Comparison of ENCODE assay signal across 1 cellular context in the genomic region with DNA sequence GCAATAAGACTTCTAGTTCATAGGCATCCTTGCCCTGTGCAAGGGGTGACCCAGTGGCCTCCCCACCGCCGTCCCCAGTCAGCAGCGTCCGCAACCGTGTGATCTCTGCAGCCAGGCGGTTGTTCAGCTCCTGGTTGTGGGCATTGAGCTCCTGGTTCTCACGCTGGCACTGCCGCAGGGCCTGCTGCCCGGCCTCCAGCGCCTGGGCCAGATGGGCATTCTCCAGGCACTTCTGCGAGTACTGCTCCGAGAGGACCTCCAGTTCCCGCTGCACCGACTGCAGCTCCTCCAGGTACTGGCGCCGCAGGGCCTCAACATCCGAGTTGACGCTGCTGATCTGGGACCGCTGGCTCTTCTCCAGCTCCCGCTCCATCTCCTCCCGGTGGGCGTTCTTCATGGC. TPM values are rescaled to one million over a fixed set of nuclear protein-coding genes. Genes with fewer than 3 reads are reported as not detected.
"Had no signal": no experiment of that assay in that cellular context is flagged by ENCODE, and none has a peak within 500 bp of the region (broad histone marks: within the 10 kb centered on the region; RNA-seq: fewer than 3 reads in every experiment).

No MANE protein-coding gene starts in this region.

RNA-seq across cellular contexts. Expression of a gene that starts 6.4 kb away (rescaled TPM):
- total RNA-seq: MCF 10A had no signal

RNA-seq across cellular contexts. Expression of a gene that starts 23.3 kb away (rescaled TPM):
- total RNA-seq: MCF 10A had no signal
